ENCODE assay signal across 1 cellular context in genomic region chr7:157380416-157380815, GRCh38.
TF ChIP-seq lines count a peak whose summit lies in the region.

No MANE protein-coding gene starts in this region.

TF ChIP-seq in H1, 55 proteins besides CTCF, POLR2A, EP300 and RAD21:
- TF ChIP-seq SP4 (IDR thresholded peaks at IDR 0.05; ENCODE audit: low read length) (no peak), RBBP5 (IDR thresholded peaks at IDR 0.05; ENCODE audit: borderline replicate concordance, low read depth, low read length) (no peak), KDM4A (IDR thresholded peaks at IDR 0.05; ENCODE audit: low read depth, low read length, severe bottlenecking) (no peak), TAF1 (IDR thresholded peaks at IDR 0.05; ENCODE audit: low read depth, low read length) (no peak), CEBPB (IDR thresholded peaks at IDR 0.05; ENCODE audit: low read depth, low read length) (no peak), ATF3 (IDR thresholded peaks at IDR 0.05; ENCODE audit: insufficient read depth, low read depth, low read length) (no peak), RNF2 (IDR thresholded peaks at IDR 0.05; ENCODE audit: borderline replicate concordance, low read depth, low read length, missing control alignments, poor library complexity, severe bottlenecking) (no peak), GABPA (IDR thresholded peaks at IDR 0.05; ENCODE audit: borderline replicate concordance, insufficient read depth, low read length) (no peak), TCF12 (IDR thresholded peaks at IDR 0.05; ENCODE audit: low read depth, low read length) (no peak), SP1 (IDR thresholded peaks at IDR 0.05; ENCODE audit: low read depth, low read length) (no peak), SRF (IDR thresholded peaks at IDR 0.05; ENCODE audit: low read depth, low read length) (no peak), JUND (IDR thresholded peaks at IDR 0.05; ENCODE audit: low read length) (no peak), CHD2 (IDR thresholded peaks at IDR 0.05; ENCODE audit: low read length) (no peak), BACH1 (IDR thresholded peaks at IDR 0.05; ENCODE audit: low read length) (no peak), TAF7 (optimal IDR thresholded peaks at IDR 0.05; ENCODE audit: borderline replicate concordance, low read depth, low read length) (no peak), SIN3A (conservative IDR thresholded peaks at IDR 0.05 in 1 of 2, IDR thresholded peaks at IDR 0.05 in 1 of 2; ENCODE audit: low read depth in 1 of 2, low read length in 2 of 2) (no peak), USF2 (IDR thresholded peaks at IDR 0.05; ENCODE audit: low read length) (no peak), NANOG (IDR thresholded peaks at IDR 0.05; ENCODE audit: insufficient read depth, low read depth, low read length, poor library complexity, severe bottlenecking) (no peak), HDAC2 (IDR thresholded peaks at IDR 0.05; ENCODE audit: borderline replicate concordance in 1 of 2, low read depth in 2 of 2, low read length in 2 of 2) (no peak), CHD1 (IDR thresholded peaks at IDR 0.05; ENCODE audit: low read depth, low read length) (no peak)
